8 cellular contexts compared by ENCODE assay signal in the genomic region with DNA sequence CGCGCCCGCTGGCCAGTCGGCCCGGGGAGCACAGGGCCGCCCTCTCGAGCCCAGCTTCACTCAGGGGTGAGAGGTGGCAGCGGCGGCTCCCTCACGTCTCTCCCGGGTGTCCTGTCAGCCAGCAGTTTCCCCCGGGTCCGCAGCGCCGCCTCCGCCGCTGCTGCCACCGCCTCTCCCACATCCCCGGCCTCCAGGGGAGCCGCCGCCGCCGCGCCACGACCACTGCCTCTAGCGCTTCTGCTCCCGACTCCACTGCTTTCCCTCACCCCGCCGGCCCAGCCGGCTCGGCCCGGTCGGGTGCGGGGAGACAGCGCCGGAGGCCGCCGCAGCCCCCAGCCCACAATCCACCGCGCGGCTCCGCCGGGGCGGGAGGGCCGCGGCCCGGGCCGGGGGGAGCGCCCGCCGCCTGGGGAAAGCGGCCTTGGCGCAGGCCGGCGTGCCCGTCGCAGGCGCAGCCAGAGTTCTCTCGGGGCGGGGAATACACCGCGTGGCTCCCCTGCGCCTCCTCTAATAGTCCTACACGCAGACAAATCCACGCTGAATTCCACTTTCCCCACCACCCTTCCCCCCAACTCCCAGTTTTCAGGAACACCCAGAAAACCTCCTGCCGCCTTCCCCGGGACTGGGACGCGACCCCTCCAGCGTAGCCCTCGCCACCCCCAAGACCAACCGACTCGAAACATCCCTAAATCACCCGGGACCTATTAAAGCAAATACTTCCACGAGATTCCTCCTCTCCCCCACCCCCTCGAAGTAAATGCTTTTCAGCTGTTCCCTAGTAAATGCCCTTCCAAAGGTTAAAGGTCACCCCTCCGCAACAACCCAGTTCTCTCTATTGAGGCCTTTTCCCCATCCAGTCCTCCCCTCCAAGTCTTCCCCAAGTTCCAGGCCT. TPM values are rescaled to one million over a fixed set of nuclear protein-coding genes. Genes with fewer than 3 reads are reported as not detected.
DNase-seq lines count a peak whose midpoint lies in the region; ATAC-seq and TF ChIP-seq lines count a peak whose summit lies in the region.

Gene VPS54 (minus strand): TSS at position 346 of the 892 bp plus-strand sequence. CDS start 35,429 bp downstream, outside the sequence.

- no peaks in the 10 kb centered on the region for H3K27me3 Mint-ChIP-seq in Caco-2 (ENCODE audit: insufficient read depth, unreplicated experiment)
- no peaks in the 10 kb centered on the region for H3K27me3 Mint-ChIP-seq in activated naive CD8-positive, alpha-beta T cell treated with anti-CD3 and anti-CD28 coated beads for 36 hours

- peaks cover 18% of the 10 kb centered on the region for H3K36me3 Mint-ChIP-seq in Caco-2 (ENCODE audit: insufficient read depth, unreplicated experiment)
- peaks cover 12% of the 10 kb centered on the region for H3K36me3 Mint-ChIP-seq in activated naive CD8-positive, alpha-beta T cell treated with anti-CD3 and anti-CD28 coated beads for 36 hours

- H3K27me3 ChIP-seq in Caco-2 (replicated peaks; ENCODE audit: control insufficient read depth, insufficient read depth, low read length): no peaks in the 10 kb centered on the region
- no peaks in the 10 kb centered on the region for H3K27me3 ChIP-seq in HL-60 (ENCODE audit: insufficient read depth, poor library complexity, severe bottlenecking)
- H3K27me3 ChIP-seq in SK-N-SH (ENCODE audit: insufficient read depth): no peaks in the 10 kb centered on the region
- no peaks in the 10 kb centered on the region for H3K27me3 ChIP-seq in parathyroid adenoma (ENCODE audit: control insufficient read depth, insufficient read depth, low read length)
- no peaks in the 10 kb centered on the region for H3K27me3 ChIP-seq in tibial artery

- peaks cover 24% of the 10 kb centered on the region for H3F3A ChIP-seq in SK-N-SH (replicated peaks; ENCODE audit: insufficient read depth)

- H3K27ac ChIP-seq in HL-60 (replicated peaks) (peak within 1 kb of the TSS; percentile 89), SK-N-SH (ENCODE audit: low read depth in 2 of 2, low read length in 1 of 2) (peak within 1 kb of the TSS; percentile 88), parathyroid adenoma (peak within 1 kb of the TSS; percentile 93), tibial artery (peak within 1 kb of the TSS; percentile 95 to 99)

- no TSS peak for BruUV-seq in Caco-2 (replicated peaks; lab: Mats Ljungman, UMichigan)

- WGBS in SK-N-SH (ENCODE audit: low lambda C conversion rate): 25% methylated on average over 17 of the region's 77 CpGs

- H3K4me2 ChIP-seq in SK-N-SH: peak within 1 kb of the TSS; percentile 93
- peak within 1 kb of the TSS; percentile 84 for H3K4me2 ChIP-seq in parathyroid adenoma (ENCODE audit: low read length)

- H3K9me3 ChIP-seq in Caco-2 (no peaks in the 10 kb centered on the region), SK-N-SH (no peaks in the 10 kb centered on the region), parathyroid adenoma (ENCODE audit: control insufficient read depth, low read length) (no peaks in the 10 kb centered on the region), tibial artery (no peaks in the 10 kb centered on the region)

- peak; percentile 63 for ATAC-seq in GM19455 (IDR thresholded peaks at IDR 0.05; ENCODE audit: unreplicated experiment)
- ATAC-seq in Right ventricle myocardium inferior: peak; percentile 90

- H3K79me2 ChIP-seq in SK-N-SH (ENCODE audit: insufficient read depth) (peaks cover 43% of the 10 kb centered on the region), parathyroid adenoma (peaks cover 23% of the 10 kb centered on the region)

- H3K9me2 ChIP-seq in SK-N-SH: no peaks in the 10 kb centered on the region

- peak; percentile 73 to 86 for DNase-seq in Caco-2
- DNase-seq in HL-60 (ENCODE audit: low read depth in 1 of 2, low spot score in 1 of 2): peak in 1 of 2 experiments; percentile 52
- peak; percentile 91 for DNase-seq in SK-N-SH
- peak; percentile 67 for DNase-seq in activated naive CD8-positive, alpha-beta T cell treated with anti-CD3 and anti-CD28 coated beads for 36 hours
- DNase-seq in Right ventricle myocardium inferior (ENCODE audit: missing footprints): peak; percentile 86
- peak; percentile 58 to 84 for DNase-seq in tibial artery

- H2AFZ ChIP-seq in SK-N-SH (ENCODE audit: low read depth) (peak within 1 kb of the TSS; percentile 99), parathyroid adenoma (peak within 1 kb of the TSS; percentile 96)

- peaks cover 9% of the 10 kb centered on the region for H3K4me1 Mint-ChIP-seq in Caco-2 (ENCODE audit: low read depth, unreplicated experiment)
- peaks cover 41% of the 10 kb centered on the region for H3K4me1 Mint-ChIP-seq in activated naive CD8-positive, alpha-beta T cell treated with anti-CD3 and anti-CD28 coated beads for 36 hours

- no peak for TF ChIP-seq EP300 in SK-N-SH (IDR thresholded peaks at IDR 0.05; ENCODE audit: borderline replicate concordance in 1 of 2, low read depth in 1 of 2, low read length in 1 of 2)

- H3K4me3 ChIP-seq in Caco-2 (ENCODE audit: low read depth, low read length): peak within 1 kb of the TSS; percentile 88
- H3K4me3 ChIP-seq in HL-60 (replicated peaks; ENCODE audit: insufficient read depth, low read length): peak within 1 kb of the TSS; percentile 73
- peak within 1 kb of the TSS; percentile 64 to 95 for H3K4me3 ChIP-seq in SK-N-SH (ENCODE audit: low read depth in 2 of 2, low read length in 1 of 2)
- H3K4me3 ChIP-seq in parathyroid adenoma (ENCODE audit: low read depth, low read length): peak within 1 kb of the TSS; percentile 73
- peak within 1 kb of the TSS; percentile 71 to 87 for H3K4me3 ChIP-seq in tibial artery

- TF ChIP-seq CTCF in Caco-2 (IDR thresholded peaks at IDR 0.05; ENCODE audit: insufficient read depth in 1 of 2, low read depth in 1 of 2, low read length in 1 of 2, severe bottlenecking in 1 of 2, unreplicated experiment in 1 of 2): no peak
- TF ChIP-seq CTCF in HL-60 (IDR thresholded peaks at IDR 0.05; ENCODE audit: insufficient read depth, low read length): no peak
- no peak for TF ChIP-seq CTCF in SK-N-SH (IDR thresholded peaks at IDR 0.05)
- no peak for TF ChIP-seq CTCF in parathyroid adenoma (IDR thresholded peaks at IDR 0.05)
- TF ChIP-seq CTCF in tibial artery (IDR thresholded peaks at IDR 0.05): no peak

- peak within 1 kb of the TSS; percentile 96 for H3K27ac Mint-ChIP-seq in Caco-2 (ENCODE audit: unreplicated experiment)
- peak within 1 kb of the TSS; percentile 98 for H3K27ac Mint-ChIP-seq in activated naive CD8-positive, alpha-beta T cell treated with anti-CD3 and anti-CD28 coated beads for 36 hours

- POLR2A ChIA-PET in Caco-2 (lab: Charles Lee) (interaction anchor here (0.6 kb wide), 1 partner anchor 123 kb away, joined by 4 read pairs; no protein-coding TSS in a partner anchor), SK-N-SH (lab: Yijun Ruan, JAX) (interaction anchor here (0.9 kb wide), 1 partner anchor 178 kb away, joined by 3 read pairs; the partner anchor contains the start of gene UGP2)

- H3K4me1 ChIP-seq in Caco-2 (peaks cover 31% of the 10 kb centered on the region), SK-N-SH (ENCODE audit: control insufficient read depth in 1 of 2, insufficient read depth in 2 of 2, low read depth in 1 of 2, low read length in 1 of 2) (peaks cover 4 to 25% of the 10 kb centered on the region in 2 experiments), parathyroid adenoma (no peaks in the 10 kb centered on the region), tibial artery (peaks cover 0 to 38% (median 16%) of the 10 kb centered on the region in 4 donors)

- CTCF ChIA-PET in Caco-2 (lab: Charles Lee) (interaction anchor here (0.6 kb wide), 1 partner anchor 894 kb away, joined by 3 read pairs; no protein-coding TSS in a partner anchor), SK-N-SH (lab: Yijun Ruan, JAX) (interaction anchor here (1.0 to 1.5 kb wide), 2 partner anchors 19 to 31 kb away, joined by 3 to 7 read pairs; no protein-coding TSS in a partner anchor)

- H3K9me3 Mint-ChIP-seq in Caco-2 (ENCODE audit: unreplicated experiment): no peaks in the 10 kb centered on the region
- H3K9me3 Mint-ChIP-seq in activated naive CD8-positive, alpha-beta T cell treated with anti-CD3 and anti-CD28 coated beads for 36 hours: peaks cover 2% of the 10 kb centered on the region

- peak within 1 kb of the TSS; percentile 100 for H3K4me3 Mint-ChIP-seq in Caco-2 (ENCODE audit: unreplicated experiment)
- H3K4me3 Mint-ChIP-seq in activated naive CD8-positive, alpha-beta T cell treated with anti-CD3 and anti-CD28 coated beads for 36 hours: peak within 1 kb of the TSS; percentile 98

- H3K36me3 ChIP-seq in Caco-2 (ENCODE audit: control insufficient read depth, insufficient read depth, low read length) (no peaks in the 10 kb centered on the region), SK-N-SH (replicated peaks in 1 of 2; ENCODE audit: control insufficient read depth in 1 of 2, insufficient read depth in 2 of 2, low read length in 1 of 2) (peaks cover 0 to 7% of the 10 kb centered on the region in 2 experiments), parathyroid adenoma (ENCODE audit: control insufficient read depth, insufficient read depth, low read length) (no peaks in the 10 kb centered on the region), tibial artery (no peaks in the 10 kb centered on the region)

- TF ChIP-seq RAD21 in SK-N-SH (IDR thresholded peaks at IDR 0.05; ENCODE audit: low read length): no peak

- H3K9ac ChIP-seq in SK-N-SH (peak within 1 kb of the TSS; percentile 93), parathyroid adenoma (peak within 1 kb of the TSS; percentile 79)

- H4K20me1 ChIP-seq in SK-N-SH (ENCODE audit: insufficient read depth): peaks cover 10% of the 10 kb centered on the region

- intact Hi-C loops in Caco-2 (cut with micrococcal nuclease; ENCODE audit: unreplicated experiment) (loop anchor here (2.0 kb wide), 1 partner anchor 27 kb away; no protein-coding TSS in a partner anchor), Right ventricle myocardium inferior (cut with DNase I) (loop anchor here (10.0 kb wide), 1 partner anchor 425 kb away; no protein-coding TSS in a partner anchor), tibial artery (cut with DNase I; ENCODE audit: low total_unique reads) (loop anchor here (5.0 kb wide), 1 partner anchor 123 kb away; the partner anchor contains the start of gene PELI1)

TF ChIP-seq in SK-N-SH, 30 proteins besides CTCF, POLR2A, EP300 and RAD21 (continues in another document):
- TF ChIP-seq MAX (IDR thresholded peaks at IDR 0.05; ENCODE audit: low read depth) (peak; percentile 48; the same call in 1 of the 2 replicates), CHD2 (IDR thresholded peaks at IDR 0.05; ENCODE audit: low read length, partially characterized antibody) (peak; percentile 23), MEF2A (IDR thresholded peaks at IDR 0.05; ENCODE audit: borderline replicate concordance, low read depth) (no peak), TAF1 (IDR thresholded peaks at IDR 0.05; ENCODE audit: borderline replicate concordance, low read depth, low read length) (0 out of 2 replicates have a peak, but pooled peaks have one; percentile 11)

RNA-seq across cellular contexts. Expression of gene VPS54, which starts in this region (rescaled TPM):
- total RNA-seq in Caco-2 (2022) (27.9 and 28.5 TPM in 2 replicates), Right ventricle myocardium inferior (10.0 TPM)
- 5.3 and 8.0 TPM in 2 replicates for polyA plus RNA-seq in SK-N-SH (2012; rRNA removed)
- polyA plus RNA-seq in SK-N-SH (2012; cell fraction: cytosol; rRNA removed): 7.9 and 8.5 TPM in 2 replicates
- polyA plus RNA-seq in SK-N-SH (2012; cell fraction: nucleus; rRNA removed): 4.8 and 13.6 TPM in 2 replicates
- total RNA-seq in activated naive CD8-positive, alpha-beta T cell treated with anti-CD3 and anti-CD28 coated beads for 36 hours: 10 to 100 TPM in 1 of 2 experiments, 1 to 10 TPM in 1; 9.2 to 10.1 TPM
